In the genomic region with DNA sequence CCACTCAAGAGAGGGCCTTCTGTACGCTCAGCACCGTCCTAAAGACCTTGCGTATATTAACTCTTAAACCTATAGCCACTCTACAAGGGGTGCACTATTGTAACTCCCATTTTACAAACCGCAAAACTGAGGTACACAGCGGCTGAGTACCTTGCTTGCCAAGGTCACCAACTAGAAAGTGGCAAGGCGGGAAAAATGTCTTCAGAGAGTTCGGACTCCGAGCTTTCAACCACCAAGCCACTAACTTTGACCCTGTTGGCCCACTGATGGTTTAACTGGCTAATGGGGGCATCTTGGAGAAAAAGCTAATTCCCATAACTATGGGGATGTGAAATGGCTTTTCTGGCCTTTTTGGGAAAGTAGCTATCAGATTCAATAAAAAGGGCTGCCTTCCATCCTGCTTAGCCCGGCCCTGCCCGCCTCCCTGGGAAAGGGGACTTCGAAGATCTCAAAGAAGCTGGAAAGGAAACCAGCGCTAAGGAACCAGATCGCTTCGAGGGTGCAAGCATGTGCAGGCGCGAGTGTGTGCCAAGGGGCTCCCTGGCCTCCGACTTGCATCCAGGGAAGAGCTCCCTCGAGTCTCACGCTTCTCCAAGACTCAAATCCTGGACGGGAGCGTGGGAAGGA, we compare ENCODE assay signal across 1 cellular context.
TF ChIP-seq lines count a peak whose summit lies in the region.

No MANE protein-coding gene starts in this region.

TF ChIP-seq in GM12878, 131 proteins besides CTCF, POLR2A, EP300 and RAD21:
- TF ChIP-seq DPF2 (IDR thresholded peaks at IDR 0.05) (no peak), BCL11A (IDR thresholded peaks at IDR 0.05; ENCODE audit: low read depth, low read length) (no peak), PAX5 (IDR thresholded peaks at IDR 0.05; ENCODE audit: borderline replicate concordance, low read depth, low read length) (peak; percentile 79; the same call in 1 of the 2 replicates), RFX5 (IDR thresholded peaks at IDR 0.05; ENCODE audit: low read depth, low read length) (no peak), EZH2 (IDR thresholded peaks at IDR 0.05; ENCODE audit: borderline replicate concordance, control insufficient read depth, low read depth, low read length) (peak; percentile 89; the same call in 1 of the 2 replicates), ASH2L (IDR thresholded peaks at IDR 0.05; ENCODE audit: borderline replicate concordance, low read depth) (no peak)
